ENCODE assay signal across 15 cellular contexts in genomic region chr18:46350598-46351172, GRCh38.
"Had no signal": no experiment of that assay in that cellular context is flagged by ENCODE, and none has a peak within 500 bp of the region (broad histone marks: within the 10 kb centered on the region; RNA-seq: fewer than 3 reads in every experiment).

No MANE protein-coding gene starts in this region.

- ATAC-seq: gastrocnemius medialis; lower lobe of right lung; sciatic nerve; stimulated activated naive B cell treated with anti-CD40 and anti-IgM and Interleukin-4, amounts not matched to agents 10 μg/mL and 1 μg/mL and 100 μg/mL, for 72 hours; stimulated activated naive CD8-positive, alpha-beta T cell treated with anti-CD3 and anti-CD28 coated beads, Interleukin-15, amount 100 ng/mL, for 72 hours had no signal

- H3K4me3 ChIP-seq: esophagus muscularis mucosa, gastrocnemius medialis, left ventricle myocardium inferior, lower lobe of right lung, thoracic aorta, transverse colon had no signal

- H3K4me3 Mint-ChIP-seq: memory B cell; mesothelial cell of epicardium; nephron; stimulated activated naive B cell treated with anti-CD40 and anti-IgM and Interleukin-4, amounts not matched to agents 10 μg/mL and 1 μg/mL and 100 μg/mL, for 72 hours; stimulated activated naive CD8-positive, alpha-beta T cell treated with anti-CD3 and anti-CD28 coated beads, Interleukin-15, amount 100 ng/mL, for 72 hours had no signal

- H3K9me3 Mint-ChIP-seq: memory B cell; mesothelial cell of epicardium; nephron; stimulated activated naive B cell treated with anti-CD40 and anti-IgM and Interleukin-4, amounts not matched to agents 10 μg/mL and 1 μg/mL and 100 μg/mL, for 72 hours; stimulated activated naive CD8-positive, alpha-beta T cell treated with anti-CD3 and anti-CD28 coated beads, Interleukin-15, amount 100 ng/mL, for 72 hours had no signal

- H3K27ac Mint-ChIP-seq: memory B cell; mesothelial cell of epicardium; nephron; stimulated activated naive B cell treated with anti-CD40 and anti-IgM and Interleukin-4, amounts not matched to agents 10 μg/mL and 1 μg/mL and 100 μg/mL, for 72 hours; stimulated activated naive CD8-positive, alpha-beta T cell treated with anti-CD3 and anti-CD28 coated beads, Interleukin-15, amount 100 ng/mL, for 72 hours had no signal

- H3K9me3 ChIP-seq: esophagus muscularis mucosa, gastrocnemius medialis, left ventricle myocardium inferior, lower lobe of right lung, thoracic aorta, transverse colon had no signal

- H3K27me3 Mint-ChIP-seq: stimulated activated naive B cell treated with anti-CD40 and anti-IgM and Interleukin-4, amounts not matched to agents 10 μg/mL and 1 μg/mL and 100 μg/mL, for 72 hours; stimulated activated naive CD8-positive, alpha-beta T cell treated with anti-CD3 and anti-CD28 coated beads, Interleukin-15, amount 100 ng/mL, for 72 hours had no signal

- DNase-seq: effector memory CD4-positive, alpha-beta T cell; gastrocnemius medialis; left ventricle myocardium inferior; lower lobe of right lung; stimulated activated CD4-positive, alpha-beta T cell treated with anti-CD3 and anti-CD28 coated beads, Interleukin-2, amount 100 ng/mL, for 24 hours; stimulated activated CD4-positive, alpha-beta T cell treated with anti-CD3 and anti-CD28 coated beads, Interleukin-4, amount 100 ng/mL, for 4 hours; stimulated activated naive B cell treated with anti-CD40 and anti-IgM and Interleukin-4, amounts not matched to agents 10 μg/mL and 1 μg/mL and 100 μg/mL, for 72 hours; stimulated activated naive CD8-positive, alpha-beta T cell treated with anti-CD3 and anti-CD28 coated beads, Interleukin-15, amount 100 ng/mL, for 72 hours; transverse colon had no signal

- H3K36me3 ChIP-seq: esophagus muscularis mucosa, gastrocnemius medialis, left ventricle myocardium inferior, lower lobe of right lung, thoracic aorta, transverse colon had no signal

- H3K36me3 Mint-ChIP-seq: memory B cell; mesothelial cell of epicardium; stimulated activated naive B cell treated with anti-CD40 and anti-IgM and Interleukin-4, amounts not matched to agents 10 μg/mL and 1 μg/mL and 100 μg/mL, for 72 hours had no signal

- H3K27me3 ChIP-seq: esophagus muscularis mucosa, gastrocnemius medialis, transverse colon had no signal

- H3K27ac ChIP-seq: esophagus muscularis mucosa, gastrocnemius medialis, left ventricle myocardium inferior, lower lobe of right lung, thoracic aorta, transverse colon had no signal

- H3K4me1 ChIP-seq: esophagus muscularis mucosa, lower lobe of right lung, transverse colon had no signal
